1 cellular context compared by ENCODE assay signal in the genomic region with DNA sequence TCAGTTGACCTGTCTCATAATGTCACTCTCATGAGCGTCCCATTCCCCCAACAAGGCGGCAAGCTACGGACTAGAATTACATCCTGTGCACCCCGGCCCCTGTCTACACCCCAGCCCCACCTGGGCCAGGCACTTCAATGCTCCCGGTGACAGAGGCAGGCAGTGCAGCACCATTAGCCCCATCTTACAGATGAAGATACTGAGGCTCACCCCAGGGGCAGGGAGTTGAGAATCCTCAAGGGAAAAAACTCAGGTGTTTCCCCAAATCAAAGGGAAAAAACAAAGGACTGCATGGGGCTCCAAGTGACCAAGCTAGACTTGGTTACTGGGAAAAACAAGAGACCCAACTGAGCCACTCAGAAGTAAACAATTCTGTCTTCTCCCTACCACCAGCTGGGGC.
A peak's percentile ranks its signal among the peaks of the same experiment; 100 is the strongest.
TF ChIP-seq lines count a peak whose summit lies in the region.

No MANE protein-coding gene starts in this region.

TF ChIP-seq in H1, 55 proteins besides CTCF, POLR2A, EP300 and RAD21:
- peak; percentile 75; the same call in 1 of the 2 replicates for TF ChIP-seq KDM1A (IDR thresholded peaks at IDR 0.05; ENCODE audit: borderline replicate concordance, low read length)
- no peak for TF ChIP-seq CHD2 (IDR thresholded peaks at IDR 0.05; ENCODE audit: low read length)
- TF ChIP-seq GABPA (IDR thresholded peaks at IDR 0.05; ENCODE audit: borderline replicate concordance, insufficient read depth, low read length), result no peak
- TF ChIP-seq GTF2F1 (IDR thresholded peaks at IDR 0.05; ENCODE audit: borderline replicate concordance, low read depth, low read length), result no peak
- no peak for TF ChIP-seq RXRA (IDR thresholded peaks at IDR 0.05; ENCODE audit: insufficient read depth, low read depth, low read length)
- TF ChIP-seq BCL11A (IDR thresholded peaks at IDR 0.05; ENCODE audit: low read depth in 2 of 2, low read length in 2 of 2), result no peak
- no peak for TF ChIP-seq TAF1 (IDR thresholded peaks at IDR 0.05; ENCODE audit: low read depth, low read length)
